Comparison of ENCODE assay signal across 8 cellular contexts in genomic region chr2:176106636-176107539, GRCh38. TPM values are rescaled to one million over a fixed set of nuclear protein-coding genes. Genes with fewer than 3 reads are reported as not detected.
DNase-seq lines count a peak whose midpoint lies in the region; ATAC-seq lines count a peak whose summit lies in the region.

TSS of gene HOXD11 (plus strand) at chr2:176107280. CDS start at chr2:176107356, 76 bp downstream.

- intact Hi-C loops in aorta (cut with DNase I) = no loop called here

- peak within 1 kb of the TSS in 1 of 2 donors; percentile 25 for H3K4me3 ChIP-seq in aorta (ENCODE audit: low read length in 2 of 2)

- H3K4me3 Mint-ChIP-seq in activated naive CD8-positive, alpha-beta T cell = peak within 1 kb of the TSS; percentile 84
- H3K4me3 Mint-ChIP-seq in memory B cell = peak within 1 kb of the TSS; percentile 14

- WGBS in aorta, 2 donors = 2 to 3% methylated on average over 77 to 82 of the region's 82 CpGs

- H3K4me1 ChIP-seq in aorta (ENCODE audit: control insufficient read depth in 1 of 2, insufficient read depth in 2 of 2, low read length in 2 of 2) = no peaks in the 10 kb centered on the region

- peaks cover 32% of the 10 kb centered on the region for H3K4me1 Mint-ChIP-seq in activated naive CD8-positive, alpha-beta T cell (ENCODE audit: low read depth)
- H3K4me1 Mint-ChIP-seq in memory B cell = peaks cover 11% of the 10 kb centered on the region

- H3K27me3 Mint-ChIP-seq in activated naive CD8-positive, alpha-beta T cell = peaks cover 61% of the 10 kb centered on the region
- H3K27me3 Mint-ChIP-seq in memory B cell = peaks cover 28% of the 10 kb centered on the region

- H3K36me3 ChIP-seq in aorta (ENCODE audit: control insufficient read depth in 1 of 2, insufficient read depth in 2 of 2, low read length in 1 of 2) = no peaks in the 10 kb centered on the region

- no peak within 1 kb of the TSS for H3K27ac ChIP-seq in aorta (ENCODE audit: low read depth in 1 of 2, low read length in 2 of 2)

- H3K9me3 ChIP-seq in aorta (ENCODE audit: control insufficient read depth, low read length) = no peaks in the 10 kb centered on the region

- H3K27ac Mint-ChIP-seq in activated naive CD8-positive, alpha-beta T cell = peak within 1 kb of the TSS; percentile 41
- H3K27ac Mint-ChIP-seq in memory B cell = no peak within 1 kb of the TSS

- no peaks in the 10 kb centered on the region for H3K9me3 Mint-ChIP-seq in activated naive CD8-positive, alpha-beta T cell (ENCODE audit: low read depth)
- peaks cover 5% of the 10 kb centered on the region for H3K9me3 Mint-ChIP-seq in memory B cell

- peaks cover 2% of the 10 kb centered on the region for H3K36me3 Mint-ChIP-seq in activated naive CD8-positive, alpha-beta T cell
- H3K36me3 Mint-ChIP-seq in memory B cell = peaks cover 4% of the 10 kb centered on the region

- H3K27me3 ChIP-seq in aorta (ENCODE audit: control insufficient read depth in 1 of 2, insufficient read depth in 2 of 2, low read length in 1 of 2) = peaks cover 0 to 7% of the 10 kb centered on the region in 2 donors

- DNase-seq in EL (peak; percentile 53), NCI-H146 (lab: John Stamatoyannopoulos, UW) (peak; percentile 90), memory B cell (ENCODE audit: low spot score in 2 of 2) (no peak), aorta (peak; percentile 30 to 83), MV-4-11 (lab: John Stamatoyannopoulos, UW) (no peak), D341Med (ENCODE audit: low spot score) (no peak)

- ATAC-seq in memory B cell (ENCODE audit: low read depth) (no peak), aorta (ENCODE audit: low FRiP score) (no peak), HG02610 (IDR thresholded peaks at IDR 0.05; ENCODE audit: unreplicated experiment) (no peak)

RNA-seq across cellular contexts. Expression of gene HOXD11, which starts in this region (rescaled TPM):
- under 1 TPM in 1 of 2 donors, not detected in 1; 0.29 TPM for total RNA-seq in aorta
- not detected for polyA plus RNA-seq in aorta

Comparison
In these comparisons a context has a peak if more than half of its experiments do, and no peak if none do; other contexts are left out.
1. Peak in DNase-seq in aorta; RNA of the gene not detected or under 1 TPM.
2. DNase-seq: peak in EL (single experiment) and NCI-H146 (single experiment); none in memory B cell (0 of 2), MV-4-11 (single experiment) and D341Med (single experiment).